Comparison of ENCODE assay signal across 7 cellular contexts in the genomic region with DNA sequence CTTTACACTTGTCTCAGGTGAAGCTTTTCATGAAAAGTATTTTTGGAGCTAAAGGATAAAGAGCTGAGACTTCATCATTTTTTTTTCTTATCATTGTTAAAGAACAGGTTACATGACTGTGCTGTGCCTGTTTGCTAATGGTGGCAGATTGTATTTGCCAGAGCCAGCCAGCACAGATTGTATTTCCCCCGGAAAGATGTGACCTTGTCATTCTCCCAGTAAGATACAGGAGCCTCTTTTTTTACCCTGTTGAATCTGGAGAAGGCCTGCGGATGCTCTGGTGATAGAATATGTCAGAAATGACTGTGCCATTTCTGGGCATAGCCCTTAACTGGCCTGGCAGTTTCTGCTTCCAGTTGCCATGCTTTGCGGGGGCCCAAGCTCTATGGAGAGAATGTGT.
"Had no signal": no experiment of that assay in that cellular context is flagged by ENCODE, and none has a peak within 500 bp of the region (broad histone marks: within the 10 kb centered on the region; RNA-seq: fewer than 3 reads in every experiment).

No MANE protein-coding gene starts in this region.

- DNase-seq: GM23248, GOT3, H7, HFFc6, KBM-7 had no signal

- ATAC-seq: HCT116, HepG2 had no signal
